ENCODE assay signal across 8 cellular contexts in genomic region chr3:157174265-157174615, GRCh38. TPM values are rescaled to one million over a fixed set of nuclear protein-coding genes. Genes with fewer than 3 reads are reported as not detected.
DNase-seq lines count a peak whose midpoint lies in the region; ATAC-seq and TF ChIP-seq lines count a peak whose summit lies in the region.

No MANE protein-coding gene starts in this region.

- H3K4me1 ChIP-seq in MM.1S (ENCODE audit: low read length) (peaks cover 7% of the 10 kb centered on the region), left ventricle myocardium inferior (peaks cover 35% of the 10 kb centered on the region)

- H3K27me3 Mint-ChIP-seq in activated CD4-positive, alpha-beta T cell treated with anti-CD3 and anti-CD28 coated beads for 36 hours = no peaks in the 10 kb centered on the region

- H3K9me3 Mint-ChIP-seq in activated CD4-positive, alpha-beta T cell treated with anti-CD3 and anti-CD28 coated beads for 36 hours (ENCODE audit: low read depth) = peaks cover 3% of the 10 kb centered on the region

- H3K4me3 ChIP-seq in MM.1S (ENCODE audit: low read length) (peak overlapping the region; percentile 70), left ventricle myocardium inferior (peak overlapping the region; percentile 76), skeletal muscle cell (ENCODE audit: low read depth, low read length) (peak overlapping the region; percentile 54)

- intact Hi-C loops in activated CD4-positive, alpha-beta T cell treated with anti-CD3 and anti-CD28 coated beads for 36 hours (cut with DNase I, micrococcal nuclease) = loop anchor here (2.0 to 10.0 kb wide), 3 partner anchors 65 to 1471 kb away; partner anchors contain the start of genes GFM1 (in 1 of the 2) and TIPARP (in 1 of the 2)
- intact Hi-C loops in left ventricle myocardium inferior (cut with micrococcal nuclease) = no loop called here

- H3K4me2 ChIP-seq in MM.1S (ENCODE audit: low read depth, low read length) = peak overlapping the region; percentile 90

- H3K27me3 ChIP-seq in MM.1S (replicated peaks; ENCODE audit: insufficient read depth, low read length) (no peaks in the 10 kb centered on the region), left ventricle myocardium inferior (ENCODE audit: low read depth) (no peaks in the 10 kb centered on the region)

- H4K20me1 ChIP-seq in MM.1S (ENCODE audit: insufficient read depth, low read length) = no peaks in the 10 kb centered on the region

- TF ChIP-seq CTCF in MM.1S (IDR thresholded peaks at IDR 0.05; ENCODE audit: low read length) (no peak), left ventricle myocardium inferior (IDR thresholded peaks at IDR 0.05; ENCODE audit: borderline replicate concordance) (no peak)

- peak overlapping the region; percentile 89 for H2AFZ ChIP-seq in MM.1S (ENCODE audit: low read length)

- 0 out of 2 replicates have a peak, but pooled peaks cover 4% of the 10 kb centered on the region for H3K79me2 ChIP-seq in MM.1S (ENCODE audit: low read length)

- POLR2A ChIA-PET in activated CD4-positive, alpha-beta T cell treated with anti-CD3 and anti-CD28 coated beads for 36 hours (lab: Charles Lee) = interaction anchor here (0.9 to 6.1 kb wide), 4 partner anchors 8 to 14 kb away, joined by 3 to 127 read pairs (median 7); partner anchors contain the start of gene CCNL1

- peaks cover 20% of the 10 kb centered on the region for H3K4me1 Mint-ChIP-seq in activated CD4-positive, alpha-beta T cell treated with anti-CD3 and anti-CD28 coated beads for 36 hours

- no peaks in the 10 kb centered on the region for H3K9me3 ChIP-seq in MM.1S (replicated peaks; ENCODE audit: insufficient read depth, low read length)
- H3K9me3 ChIP-seq in left ventricle myocardium inferior (replicated peaks) = no peaks in the 10 kb centered on the region

- no peak for ATAC-seq in activated CD4-positive, alpha-beta T cell treated with anti-CD3 and anti-CD28 coated beads for 36 hours

- H3K36me3 Mint-ChIP-seq in activated CD4-positive, alpha-beta T cell treated with anti-CD3 and anti-CD28 coated beads for 36 hours (ENCODE audit: low read depth) = peaks cover 22% of the 10 kb centered on the region

- peak overlapping the region; percentile 82 for H3K9ac ChIP-seq in MM.1S (ENCODE audit: low read length)

- H3K36me3 ChIP-seq in MM.1S (replicated peaks; ENCODE audit: insufficient read depth, low read length) (no peaks in the 10 kb centered on the region), left ventricle myocardium inferior (no peaks in the 10 kb centered on the region)

- CTCF ChIA-PET in activated CD4-positive, alpha-beta T cell treated with anti-CD3 and anti-CD28 coated beads for 36 hours (lab: Charles Lee) = interaction anchor here (0.9 to 3.8 kb wide), 4 partner anchors 13 to 19 kb away, joined by 4 to 47 read pairs (median 6); partner anchors contain the start of gene CCNL1

- peak; percentile 55 for DNase-seq in activated CD4-positive, alpha-beta T cell treated with anti-CD3 and anti-CD28 coated beads for 36 hours
- DNase-seq in activated CD4-positive, alpha-beta T cell treated with anti-CD3 and anti-CD28 coated beads for 1 hour = no peak
- peak; percentile 70 for DNase-seq in MM.1S
- DNase-seq in activated naive CD4-positive, alpha-beta T cell treated with anti-CD3 and anti-CD28 coated beads, Interleukin-2, amount 50 U/mL, for 16 hours = peak; percentile 28
- no peak for DNase-seq in left ventricle myocardium inferior
- DNase-seq in skeletal muscle cell (ENCODE audit: low read depth) = no peak
- no peak for DNase-seq in iPS-NIHi11 (ENCODE audit: low spot score)
- no peak for DNase-seq in SHP77 treated with DMSO at 0.1 percent for 48 hours (lab: John Stamatoyannopoulos, UW)

- peak overlapping the region; percentile 94 for H3K4me3 Mint-ChIP-seq in activated CD4-positive, alpha-beta T cell treated with anti-CD3 and anti-CD28 coated beads for 36 hours

- H3F3A ChIP-seq in MM.1S (ENCODE audit: insufficient read depth, low read length) = peaks cover 21% of the 10 kb centered on the region

- H3K27ac Mint-ChIP-seq in activated CD4-positive, alpha-beta T cell treated with anti-CD3 and anti-CD28 coated beads for 36 hours = peak overlapping the region; percentile 99

- H3K27ac ChIP-seq in MM.1S (ENCODE audit: low read length) (peak overlapping the region; percentile 89), left ventricle myocardium inferior (replicated peaks) (peak overlapping the region; percentile 100)

- H3K9me2 ChIP-seq in MM.1S (replicated peaks; ENCODE audit: insufficient read depth, low read length) = no peaks in the 10 kb centered on the region

RNA-seq across cellular contexts. Expression of gene CCNL1, which starts 14.3 kb away (rescaled TPM):
- total RNA-seq in activated CD4-positive, alpha-beta T cell treated with anti-CD3 and anti-CD28 coated beads for 36 hours = 100 to 1,000 TPM; 163 to 215 TPM
- total RNA-seq in left ventricle myocardium inferior = 19.2 TPM

Comparison
In these comparisons a context has a peak if more than half of its experiments do, and no peak if none do; other contexts are left out.
1. DNase-seq: peak in activated CD4-positive, alpha-beta T cell treated with anti-CD3 and anti-CD28 coated beads for 36 hours (single experiment), MM.1S (single experiment) and activated naive CD4-positive, alpha-beta T cell treated with anti-CD3 and anti-CD28 coated beads, Interleukin-2, amount 50 U/mL, for 16 hours (single experiment); none in activated CD4-positive, alpha-beta T cell treated with anti-CD3 and anti-CD28 coated beads for 1 hour (single experiment), left ventricle myocardium inferior (single experiment), skeletal muscle cell (single experiment), iPS-NIHi11 (single experiment) and SHP77 treated with DMSO at 0.1 percent for 48 hours (single experiment).
2. Peak in every context shown above with its lines, with median percentiles within 50 percentile points of each other: H3K4me3 ChIP-seq.